ENCODE assay signal across 27 cellular contexts in the genomic region with DNA sequence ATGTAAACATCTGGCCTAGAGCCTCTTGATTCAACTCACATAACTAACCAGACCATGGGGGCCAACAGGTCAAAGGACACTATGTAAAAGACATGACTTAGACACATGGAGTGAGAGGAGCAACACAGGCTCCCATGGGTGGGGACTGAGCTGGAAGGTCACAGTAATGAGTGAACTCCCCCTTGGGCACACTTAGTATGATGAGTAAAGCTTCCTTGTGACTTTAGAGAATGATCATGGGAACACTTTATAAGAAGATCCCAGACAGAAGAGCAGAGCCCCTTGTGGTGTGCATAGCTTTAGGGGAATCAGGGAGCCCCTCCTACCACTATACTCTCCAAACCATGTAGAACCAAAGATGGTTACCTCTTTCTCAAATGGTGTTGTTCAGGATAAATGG. TPM values are rescaled to one million over a fixed set of nuclear protein-coding genes. Genes with fewer than 3 reads are reported as not detected.
"Had no signal": no experiment of that assay in that cellular context is flagged by ENCODE, and none has a peak within 500 bp of the region (broad histone marks: within the 10 kb centered on the region; RNA-seq: fewer than 3 reads in every experiment).

No MANE protein-coding gene starts in this region.

- DNase-seq: dermis blood vessel endothelial cell; esophagus squamous epithelium; foreskin fibroblast; immature natural killer cell; left cardiac atrium; left ventricle myocardium superior; mesenchymal stem cell; midbrain; naive thymus-derived CD4-positive, alpha-beta T cell; psoas muscle; retina; spleen; stimulated activated CD4-positive, alpha-beta T cell treated with anti-CD3 and anti-CD28 coated beads, Interleukin-15, amount 100 ng/mL, for 24 hours; stimulated activated CD4-positive, alpha-beta T cell treated with anti-CD3 and anti-CD28 coated beads, Interleukin-1b, Interleukin-23, amount 100 ng/mL, for 48 hours; stimulated activated CD4-positive, alpha-beta T cell treated with anti-CD3 and anti-CD28 coated beads, Interleukin-4, amount 100 ng/mL, for 24 hours; stimulated activated naive CD8-positive, alpha-beta T cell treated with anti-CD3 and anti-CD28 coated beads, Interleukin-15, amount 100 ng/mL, for 72 hours; testis; upper lobe of right lung had no signal

- H3K4me3 ChIP-seq: esophagus squamous epithelium, lung, psoas muscle, spleen, testis, tibial nerve, upper lobe of right lung, vagina had no signal

- H3K27ac ChIP-seq: esophagus squamous epithelium, neutrophil, psoas muscle, spleen, testis, tibial nerve, upper lobe of right lung, vagina had no signal

- H3K36me3 ChIP-seq: tibial nerve, upper lobe of right lung, vagina had no signal

- ATAC-seq: left cardiac atrium; left ventricle myocardium superior; naive thymus-derived CD4-positive, alpha-beta T cell; psoas muscle; sciatic nerve; stimulated activated memory B cell treated with anti-CD40 and anti-IgM and Interleukin-4, amounts not matched to agents 10 μg/mL and 1 μg/mL and 100 μg/mL, for 72 hours; stimulated activated naive CD8-positive, alpha-beta T cell treated with anti-CD3 and anti-CD28 coated beads, Interleukin-15, amount 100 ng/mL, for 72 hours; upper lobe of right lung had no signal

- FAIRE-seq: keratinocyte had no signal

- H3K4me1 ChIP-seq: psoas muscle, upper lobe of right lung, vagina had no signal

- H3K27me3 ChIP-seq: esophagus squamous epithelium, neutrophil, spleen, testis, tibial nerve, upper lobe of right lung, vagina had no signal

- H3K9me3 ChIP-seq: esophagus squamous epithelium, neutrophil, psoas muscle, spleen, testis, tibial nerve, upper lobe of right lung, vagina had no signal

RNA-seq across cellular contexts. Expression of a gene that starts 10.2 kb away (rescaled TPM):
- total RNA-seq: dermis blood vessel endothelial cell, epithelial cell of proximal tubule, left ventricle myocardium superior, psoas muscle had no signal
- polyA plus RNA-seq: neural cell had no signal
